ENCODE assay signal across 14 cellular contexts in the genomic region with DNA sequence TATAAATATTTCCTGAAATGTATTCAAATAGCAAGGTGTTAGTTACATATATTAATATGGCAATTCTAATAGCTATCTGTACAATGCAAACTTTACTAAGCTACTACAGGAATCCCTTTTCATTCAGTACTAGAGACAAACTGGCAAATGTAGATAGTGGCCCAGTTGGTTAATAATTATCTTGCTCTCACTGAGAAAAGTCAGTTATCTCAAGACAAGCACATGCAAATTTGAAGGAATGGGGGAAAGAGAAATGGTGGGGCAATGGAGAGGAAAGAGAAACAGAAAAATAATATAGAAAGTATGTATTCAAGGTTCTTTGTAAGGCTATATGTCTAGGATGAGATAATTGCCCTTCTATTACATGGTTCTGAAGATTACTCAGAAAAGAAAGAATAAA.
DNase-seq lines count a peak whose midpoint lies in the region; ATAC-seq and TF ChIP-seq lines count a peak whose summit lies in the region.
"Had no signal": no experiment of that assay in that cellular context is flagged by ENCODE, and none has a peak within 500 bp of the region (broad histone marks: within the 10 kb centered on the region; RNA-seq: fewer than 3 reads in every experiment).

No MANE protein-coding gene starts in this region.

- H4K20me1 ChIP-seq in OCI-LY3 (ENCODE audit: insufficient read depth, low read length) = no peaks in the 10 kb centered on the region
- H4K20me1 ChIP-seq: BLaER1 treated with 17β-estradiol and CSF1 and Interleukin-3, amounts not matched to agents 10 nM and 100 nM had no signal

- no peaks in the 10 kb centered on the region for H3K27me3 ChIP-seq in OCI-LY3 (ENCODE audit: low read depth, low read length)
- H3K27me3 ChIP-seq: BLaER1 treated with 17β-estradiol and CSF1 and Interleukin-3, amounts not matched to agents 10 nM and 100 nM had no signal

- CTCF ChIA-PET in RWPE1 (lab: Yijun Ruan, JAX) = no interaction called here

- H3K9me3 ChIP-seq in OCI-LY3 (ENCODE audit: insufficient read depth, low read length) = no peaks in the 10 kb centered on the region
- H3K9me3 ChIP-seq: BLaER1 treated with 17β-estradiol and CSF1 and Interleukin-3, amounts not matched to agents 10 nM and 100 nM; lower lobe of right lung had no signal

- no peaks in the 10 kb centered on the region for H3K36me3 ChIP-seq in OCI-LY3 (replicated peaks; ENCODE audit: low read depth, low read length)
- H3K36me3 ChIP-seq: BLaER1 treated with 17β-estradiol and CSF1 and Interleukin-3, amounts not matched to agents 10 nM and 100 nM; lower lobe of right lung had no signal

- no peak overlapping the region for H3K4me3 ChIP-seq in OCI-LY3 (ENCODE audit: low read length)
- H3K4me3 ChIP-seq: BLaER1 treated with 17β-estradiol and CSF1 and Interleukin-3, amounts not matched to agents 10 nM and 100 nM; lower lobe of right lung had no signal

- peaks cover 11% of the 10 kb centered on the region for H3K4me1 ChIP-seq in OCI-LY3 (ENCODE audit: low read length)
- H3K4me1 ChIP-seq: BLaER1 treated with 17β-estradiol and CSF1 and Interleukin-3, amounts not matched to agents 10 nM and 100 nM; lower lobe of right lung had no signal

- POLR2A ChIA-PET in RWPE1 (lab: Yijun Ruan, JAX; ENCODE audit: low non-redundant PET) = no interaction called here

- H3K27ac ChIP-seq in OCI-LY3 (ENCODE audit: low read length) (no peak overlapping the region), RWPE1 (no peak overlapping the region)
- H3K27ac ChIP-seq: BLaER1 treated with 17β-estradiol and CSF1 and Interleukin-3, amounts not matched to agents 10 nM and 100 nM; lower lobe of right lung had no signal

- no peak overlapping the region for H3K9ac ChIP-seq in OCI-LY3 (ENCODE audit: low read length)
- H3K9ac ChIP-seq: BLaER1 treated with 17β-estradiol and CSF1 and Interleukin-3, amounts not matched to agents 10 nM and 100 nM had no signal

- ATAC-seq in GM19023 (IDR thresholded peaks at IDR 0.05; ENCODE audit: unreplicated experiment) (peak; percentile 90), GM21528 (IDR thresholded peaks at IDR 0.05; ENCODE audit: low FRiP score, unreplicated experiment) (peak; percentile 93), HG03025 (IDR thresholded peaks at IDR 0.05; ENCODE audit: low FRiP score, unreplicated experiment) (peak; percentile 70)
- ATAC-seq: lower lobe of right lung had no signal

- no peak for TF ChIP-seq CTCF in OCI-LY3 (IDR thresholded peaks at IDR 0.05; ENCODE audit: low read depth, low read length)
- no peak for TF ChIP-seq CTCF in RWPE1 (conservative IDR thresholded peaks at IDR 0.05; ENCODE audit: low read depth)

- H3K4me2 ChIP-seq in OCI-LY3 (ENCODE audit: low read length) = peak overlapping the region; percentile 6; the same call in 1 of the 2 replicates
- H3K4me2 ChIP-seq: BLaER1 treated with 17β-estradiol and CSF1 and Interleukin-3, amounts not matched to agents 10 nM and 100 nM had no signal

- H2AFZ ChIP-seq in OCI-LY3 (ENCODE audit: low read depth, low read length) = no peak overlapping the region

- no peak for DNase-seq in medulla oblongata (ENCODE audit: extremely low spot score)
- no peak for DNase-seq in COLO668 (lab: John Stamatoyannopoulos, UW; ENCODE audit: unreplicated experiment)
- DNase-seq in RWPE1 (ENCODE audit: low spot score) = no peak
- DNase-seq in NK-92 treated with Interleukin-12 subunit alpha and Interleukin-12 subunit beta, amount 100 ng/mL, for 24 hours (lab: John Stamatoyannopoulos, UW) = no peak
- DNase-seq: activated CD8-positive, alpha-beta memory T cell treated with anti-CD3 and anti-CD28 coated beads for 24 hours; activated naive CD4-positive, alpha-beta T cell treated with anti-CD3 and anti-CD28 coated beads for 36 hours; hypothalamus; lower lobe of right lung; NCI-H2171 had no signal

- no peaks in the 10 kb centered on the region for H3K79me2 ChIP-seq in OCI-LY3 (ENCODE audit: low read length)
